In the genomic region with DNA sequence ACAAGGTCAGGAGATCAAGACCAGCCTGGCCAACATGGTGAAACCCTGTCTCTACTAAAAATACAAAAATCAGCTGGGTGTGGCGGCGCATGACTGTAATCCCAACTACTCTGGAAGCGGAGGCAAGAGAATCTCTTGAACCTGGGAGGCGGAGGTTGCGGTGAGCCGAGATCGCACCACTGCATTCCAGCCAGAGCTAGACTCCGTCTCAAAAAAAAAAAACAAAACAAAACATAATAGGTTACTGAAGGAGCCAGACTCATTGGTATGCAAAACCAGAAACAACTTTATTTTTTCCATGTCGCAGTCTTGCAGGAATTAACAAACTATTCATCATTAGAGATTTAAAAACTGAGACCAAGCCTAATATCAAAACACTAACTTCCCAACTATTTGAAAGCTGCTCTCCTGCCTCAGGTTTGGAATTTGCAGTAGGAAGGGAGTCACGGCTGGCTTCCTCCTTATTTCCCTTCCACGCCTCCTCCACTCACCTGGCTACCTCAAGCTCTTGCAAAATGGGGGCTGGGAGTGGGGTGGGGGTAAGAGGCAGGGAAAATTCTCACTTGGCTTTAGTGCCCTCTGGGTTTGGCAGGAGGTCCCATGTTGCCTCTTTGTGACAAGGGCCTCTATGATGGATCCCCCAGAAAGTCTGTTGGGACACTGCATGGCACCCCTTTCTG, we compare ENCODE assay signal across 25 cellular contexts.
"Had no signal": no experiment of that assay in that cellular context is flagged by ENCODE, and none has a peak within 500 bp of the region (broad histone marks: within the 10 kb centered on the region; RNA-seq: fewer than 3 reads in every experiment).

No MANE protein-coding gene starts in this region.

- H3K9me3 ChIP-seq: esophagus squamous epithelium, lower lobe of right lung, ovary, psoas muscle, right lobe of liver, suprapubic skin, transverse colon, vagina had no signal

- H3K4me1 Mint-ChIP-seq: stimulated activated naive CD8-positive, alpha-beta T cell treated with anti-CD3 and anti-CD28 coated beads, Interleukin-15, amount 100 ng/mL, for 72 hours had no signal

- H3K27ac ChIP-seq: esophagus squamous epithelium, lower lobe of right lung, ovary, psoas muscle, right lobe of liver, suprapubic skin, transverse colon, vagina had no signal

- H3K36me3 ChIP-seq: esophagus squamous epithelium, lower lobe of right lung, ovary, right lobe of liver, suprapubic skin, transverse colon, vagina had no signal

- H3K27me3 ChIP-seq: ovary, right lobe of liver, suprapubic skin, vagina had no signal

- H3K36me3 Mint-ChIP-seq: naive thymus-derived CD8-positive, alpha-beta T cell had no signal

- H3K9me3 Mint-ChIP-seq: naive thymus-derived CD8-positive, alpha-beta T cell had no signal

- H3K4me3 Mint-ChIP-seq: effector memory CD8-positive, alpha-beta T cell; naive thymus-derived CD8-positive, alpha-beta T cell; stimulated activated naive CD8-positive, alpha-beta T cell treated with anti-CD3 and anti-CD28 coated beads, Interleukin-15, amount 100 ng/mL, for 72 hours had no signal

- H3K4me3 ChIP-seq: esophagus squamous epithelium, lower lobe of right lung, ovary, psoas muscle, right lobe of liver, suprapubic skin, transverse colon, vagina had no signal

- FAIRE-seq: endometrium, keratinocyte, small intestine had no signal

- H3K4me1 ChIP-seq: esophagus squamous epithelium, lower lobe of right lung, psoas muscle, right lobe of liver, suprapubic skin, transverse colon, vagina had no signal

- H3K27ac Mint-ChIP-seq: effector memory CD8-positive, alpha-beta T cell; naive thymus-derived CD8-positive, alpha-beta T cell; stimulated activated naive CD8-positive, alpha-beta T cell treated with anti-CD3 and anti-CD28 coated beads, Interleukin-15, amount 100 ng/mL, for 72 hours had no signal

- DNase-seq: cortex of kidney; effector memory CD8-positive, alpha-beta T cell; erythroblast; esophagus squamous epithelium; left colon; left ventricle myocardium superior; lower lobe of right lung; naive thymus-derived CD8-positive, alpha-beta T cell; occipital lobe; ovary; posterior cingulate gyrus; psoas muscle; retina; right lobe of liver; stimulated activated CD4-positive, alpha-beta T cell treated with anti-CD3 and anti-CD28 coated beads, Interleukin-1b, Interleukin-23, amount 100 ng/mL, for 48 hours; stimulated activated CD4-positive, alpha-beta T cell treated with anti-CD3 and anti-CD28 coated beads, Interleukin-4, amount 100 ng/mL, for 1 hour; stimulated activated CD8-positive, alpha-beta memory T cell treated with anti-CD3 and anti-CD28 coated beads, Interleukin-4, amount 100 ng/mL, for 48 hours; stimulated activated naive CD4-positive, alpha-beta T cell; stimulated activated naive CD8-positive, alpha-beta T cell treated with anti-CD3 and anti-CD28 coated beads, Interleukin-15, amount 100 ng/mL, for 72 hours; transverse colon had no signal
